In genomic region chr12:124496584-124496983, GRCh38 we compare ENCODE assay signal across 10 cellular contexts.
DNase-seq lines count a peak whose midpoint lies in the region; ATAC-seq and TF ChIP-seq lines count a peak whose summit lies in the region.
"Had no signal": no experiment of that assay in that cellular context is flagged by ENCODE, and none has a peak within 500 bp of the region (broad histone marks: within the 10 kb centered on the region; RNA-seq: fewer than 3 reads in every experiment).

No MANE protein-coding gene starts in this region.

- intact Hi-C loops in gastrocnemius medialis (cut with DNase I; ENCODE audit: low total_unique reads) = no loop called here

- no peak overlapping the region for H3K4me3 ChIP-seq in gastrocnemius medialis
- H3K4me3 ChIP-seq in effector memory CD4-positive, alpha-beta T cell (ENCODE audit: insufficient read depth, low read depth, low read length, poor library complexity, severe bottlenecking) = no peak overlapping the region

- TF ChIP-seq POLR2A in gastrocnemius medialis (IDR thresholded peaks at IDR 0.05) = no peak

- H3K9me3 ChIP-seq in gastrocnemius medialis = no peaks in the 10 kb centered on the region
- H3K9me3 ChIP-seq in effector memory CD4-positive, alpha-beta T cell (ENCODE audit: control insufficient read depth, low read length) = no peaks in the 10 kb centered on the region

- ATAC-seq in gastrocnemius medialis (no peak), GM18907 (IDR thresholded peaks at IDR 0.05; ENCODE audit: unreplicated experiment) (no peak)

- TF ChIP-seq CTCF in gastrocnemius medialis (IDR thresholded peaks at IDR 0.05 in 4 of 5, conservative IDR thresholded peaks at IDR 0.05 in 1 of 5) = no peak

- peak overlapping the region; percentile 16 for H3K27ac ChIP-seq in caudate nucleus (ENCODE audit: low read depth, low read length)
- H3K27ac ChIP-seq in gastrocnemius medialis = peak overlapping the region in 3 of 4 donors; percentile 2 to 50 (median 42)
- H3K27ac ChIP-seq in effector memory CD4-positive, alpha-beta T cell (ENCODE audit: insufficient read depth, low read length, poor library complexity, severe bottlenecking) = no peak overlapping the region

- peaks cover 0 to 12% of the 10 kb centered on the region in 2 donors for H3K36me3 ChIP-seq in gastrocnemius medialis
- peaks cover 3% of the 10 kb centered on the region for H3K36me3 ChIP-seq in effector memory CD4-positive, alpha-beta T cell (ENCODE audit: control insufficient read depth, insufficient read depth, low read length)

- DNase-seq in activated CD4-positive, alpha-beta T cell treated with anti-CD3 and anti-CD28 coated beads for 48 hours = peak; percentile 47
- DNase-seq in activated CD4-positive, alpha-beta T cell treated with anti-CD3 and anti-CD28 coated beads, Interleukin-2, amount 50 U/mL, for 1 hour = no peak
- DNase-seq in HPDE6-E6E7 (ENCODE audit: extremely low spot score) (peak; percentile 47), caudate nucleus (lab: John Stamatoyannopoulos, UW) (peak in 1 of 61 donors; percentile 20), gastrocnemius medialis (no peak), DMS79 (lab: John Stamatoyannopoulos, UW) (no peak)
- no peak for DNase-seq in effector memory CD4-positive, alpha-beta T cell
- DNase-seq: activated effector memory CD4-positive, alpha-beta T cell treated with anti-CD3 and anti-CD28 coated beads, Interleukin-2, amount 50 U/mL, for 16 hours; AML-193 had no signal

- no peaks in the 10 kb centered on the region for H3K27me3 ChIP-seq in gastrocnemius medialis
- no peaks in the 10 kb centered on the region for H3K27me3 ChIP-seq in effector memory CD4-positive, alpha-beta T cell (replicated peaks; ENCODE audit: control insufficient read depth, insufficient read depth, low read length, poor library complexity, severe bottlenecking)

- in situ Hi-C loops in gastrocnemius medialis (cut with MboI; ENCODE audit: low sequenced_read_pairs in 4 of 4) = no loop called here

- peaks cover 47 to 57% of the 10 kb centered on the region in 2 donors for H3K4me1 ChIP-seq in gastrocnemius medialis
- peaks cover 19% of the 10 kb centered on the region for H3K4me1 ChIP-seq in effector memory CD4-positive, alpha-beta T cell (ENCODE audit: control insufficient read depth, insufficient read depth, low read length, poor library complexity, severe bottlenecking)

Comparison
In these comparisons a context has a peak if more than half of its experiments do, and no peak if none do; other contexts are left out.
1. DNase-seq: peak in activated CD4-positive, alpha-beta T cell treated with anti-CD3 and anti-CD28 coated beads for 48 hours (single experiment) and HPDE6-E6E7 (single experiment); none in activated CD4-positive, alpha-beta T cell treated with anti-CD3 and anti-CD28 coated beads, Interleukin-2, amount 50 U/mL, for 1 hour (single experiment), gastrocnemius medialis (0 of 2), effector memory CD4-positive, alpha-beta T cell (0 of 3) and DMS79 (single experiment).